In the genomic region with DNA sequence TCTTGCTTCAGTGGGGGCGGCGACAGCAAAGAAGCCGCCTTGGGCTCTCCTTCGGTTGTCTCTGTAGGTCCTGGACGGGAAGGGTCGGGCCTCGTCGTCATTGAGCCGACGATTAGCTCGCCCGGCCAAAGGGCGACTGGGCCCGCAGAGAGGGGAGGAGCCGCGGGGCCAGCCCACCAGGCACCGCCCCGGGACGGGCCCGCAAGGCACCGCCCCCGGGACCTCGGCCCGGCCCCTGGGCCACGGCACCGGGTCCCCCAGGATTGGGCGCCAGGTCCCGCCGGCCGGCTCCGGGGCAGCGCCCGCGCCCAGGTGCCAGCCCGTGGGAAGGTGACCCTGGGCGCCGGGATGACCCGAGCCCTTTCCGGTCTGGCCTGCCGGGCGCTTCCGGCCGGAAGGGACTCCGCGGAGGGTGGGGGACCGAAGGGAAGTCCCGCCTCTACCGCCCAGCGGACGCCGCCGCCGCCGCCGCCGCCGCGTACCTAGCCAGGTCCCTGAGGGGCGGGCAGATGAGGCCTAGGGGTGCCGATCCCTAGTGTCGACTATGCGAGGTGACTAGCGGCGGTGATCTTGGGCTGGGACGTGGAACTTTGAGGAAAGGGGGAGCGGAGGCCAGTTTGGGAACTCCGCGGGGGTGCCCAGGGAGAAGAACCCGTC, we compare ENCODE assay signal across 1 cellular context.
TF ChIP-seq lines count a peak whose summit lies in the region.

A gene (minus strand): TSS at position 371 of the 657 bp plus-strand sequence. CDS start 524 bp downstream, outside the sequence.
A gene with protein sequence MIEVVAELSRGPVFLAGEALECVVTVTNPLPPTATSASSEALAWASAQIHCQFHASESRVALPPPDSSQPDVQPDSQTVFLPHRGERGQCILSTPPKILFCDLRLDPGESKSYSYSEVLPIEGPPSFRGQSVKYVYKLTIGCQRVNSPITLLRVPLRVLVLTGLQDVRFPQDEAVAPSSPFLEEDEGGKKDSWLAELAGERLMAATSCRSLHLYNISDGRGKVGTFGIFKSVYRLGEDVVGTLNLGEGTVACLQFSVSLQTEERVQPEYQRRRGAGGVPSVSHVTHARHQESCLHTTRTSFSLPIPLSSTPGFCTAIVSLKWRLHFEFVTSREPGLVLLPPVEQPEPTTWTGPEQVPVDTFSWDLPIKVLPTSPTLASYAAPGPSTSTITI (plus strand): TSS at position 430 of the 657 bp plus-strand sequence. CDS start 469 bp downstream, outside the sequence.

TF ChIP-seq in K562, 482 proteins besides CTCF, POLR2A, EP300 and RAD21 (continued from another document and continues in another):
- TF ChIP-seq, protein P1, sequence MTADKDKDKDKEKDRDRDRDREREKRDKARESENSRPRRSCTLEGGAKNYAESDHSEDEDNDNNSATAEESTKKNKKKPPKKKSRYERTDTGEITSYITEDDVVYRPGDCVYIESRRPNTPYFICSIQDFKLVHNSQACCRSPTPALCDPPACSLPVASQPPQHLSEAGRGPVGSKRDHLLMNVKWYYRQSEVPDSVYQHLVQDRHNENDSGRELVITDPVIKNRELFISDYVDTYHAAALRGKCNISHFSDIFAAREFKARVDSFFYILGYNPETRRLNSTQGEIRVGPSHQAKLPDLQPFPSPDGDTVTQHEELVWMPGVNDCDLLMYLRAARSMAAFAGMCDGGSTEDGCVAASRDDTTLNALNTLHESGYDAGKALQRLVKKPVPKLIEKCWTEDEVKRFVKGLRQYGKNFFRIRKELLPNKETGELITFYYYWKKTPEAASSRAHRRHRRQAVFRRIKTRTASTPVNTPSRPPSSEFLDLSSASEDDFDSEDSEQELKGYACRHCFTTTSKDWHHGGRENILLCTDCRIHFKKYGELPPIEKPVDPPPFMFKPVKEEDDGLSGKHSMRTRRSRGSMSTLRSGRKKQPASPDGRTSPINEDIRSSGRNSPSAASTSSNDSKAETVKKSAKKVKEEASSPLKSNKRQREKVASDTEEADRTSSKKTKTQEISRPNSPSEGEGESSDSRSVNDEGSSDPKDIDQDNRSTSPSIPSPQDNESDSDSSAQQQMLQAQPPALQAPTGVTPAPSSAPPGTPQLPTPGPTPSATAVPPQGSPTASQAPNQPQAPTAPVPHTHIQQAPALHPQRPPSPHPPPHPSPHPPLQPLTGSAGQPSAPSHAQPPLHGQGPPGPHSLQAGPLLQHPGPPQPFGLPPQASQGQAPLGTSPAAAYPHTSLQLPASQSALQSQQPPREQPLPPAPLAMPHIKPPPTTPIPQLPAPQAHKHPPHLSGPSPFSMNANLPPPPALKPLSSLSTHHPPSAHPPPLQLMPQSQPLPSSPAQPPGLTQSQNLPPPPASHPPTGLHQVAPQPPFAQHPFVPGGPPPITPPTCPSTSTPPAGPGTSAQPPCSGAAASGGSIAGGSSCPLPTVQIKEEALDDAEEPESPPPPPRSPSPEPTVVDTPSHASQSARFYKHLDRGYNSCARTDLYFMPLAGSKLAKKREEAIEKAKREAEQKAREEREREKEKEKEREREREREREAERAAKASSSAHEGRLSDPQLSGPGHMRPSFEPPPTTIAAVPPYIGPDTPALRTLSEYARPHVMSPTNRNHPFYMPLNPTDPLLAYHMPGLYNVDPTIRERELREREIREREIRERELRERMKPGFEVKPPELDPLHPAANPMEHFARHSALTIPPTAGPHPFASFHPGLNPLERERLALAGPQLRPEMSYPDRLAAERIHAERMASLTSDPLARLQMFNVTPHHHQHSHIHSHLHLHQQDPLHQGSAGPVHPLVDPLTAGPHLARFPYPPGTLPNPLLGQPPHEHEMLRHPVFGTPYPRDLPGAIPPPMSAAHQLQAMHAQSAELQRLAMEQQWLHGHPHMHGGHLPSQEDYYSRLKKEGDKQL (CRISPR knock-in tag; IDR thresholded peaks at IDR 0.05; ENCODE audit: borderline replicate concordance), result no peak
- TF ChIP-seq TRIM24 (IDR thresholded peaks at IDR 0.05), result no peak
- TF ChIP-seq ZNF263 (CRISPR knock-in tag; IDR thresholded peaks at IDR 0.05; ENCODE audit: borderline replicate concordance), result no peak
- TF ChIP-seq, protein P2, sequence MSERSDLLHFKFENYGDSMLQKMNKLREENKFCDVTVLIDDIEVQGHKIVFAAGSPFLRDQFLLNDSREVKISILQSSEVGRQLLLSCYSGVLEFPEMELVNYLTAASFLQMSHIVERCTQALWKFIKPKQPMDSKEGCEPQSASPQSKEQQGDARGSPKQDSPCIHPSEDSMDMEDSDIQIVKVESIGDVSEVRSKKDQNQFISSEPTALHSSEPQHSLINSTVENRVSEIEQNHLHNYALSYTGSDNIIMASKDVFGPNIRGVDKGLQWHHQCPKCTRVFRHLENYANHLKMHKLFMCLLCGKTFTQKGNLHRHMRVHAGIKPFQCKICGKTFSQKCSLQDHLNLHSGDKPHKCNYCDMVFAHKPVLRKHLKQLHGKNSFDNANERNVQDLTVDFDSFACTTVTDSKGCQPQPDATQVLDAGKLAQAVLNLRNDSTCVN (CRISPR knock-in tag; IDR thresholded peaks at IDR 0.05), result no peak
- no peak for TF ChIP-seq NEUROD1 (IDR thresholded peaks at IDR 0.05; ENCODE audit: borderline replicate concordance, low read depth, low read length, partially characterized antibody)
- TF ChIP-seq ARID1B (IDR thresholded peaks at IDR 0.05), result no peak
- TF ChIP-seq ZNF384 (IDR thresholded peaks at IDR 0.05; ENCODE audit: low read depth, low read length), result no peak
- TF ChIP-seq SMAD4 (CRISPR knock-in tag; conservative IDR thresholded peaks at IDR 0.05), result peak; percentile 70
- TF ChIP-seq NELFE (IDR thresholded peaks at IDR 0.05; ENCODE audit: insufficient read depth, insufficient read length), result no peak
- TF ChIP-seq HDAC2 (IDR thresholded peaks at IDR 0.05), result no peak
- peak; percentile 86; the same call in 1 of the 2 replicates for TF ChIP-seq PHF8 (IDR thresholded peaks at IDR 0.05; ENCODE audit: borderline replicate concordance, low read length)
- TF ChIP-seq, protein P3, sequence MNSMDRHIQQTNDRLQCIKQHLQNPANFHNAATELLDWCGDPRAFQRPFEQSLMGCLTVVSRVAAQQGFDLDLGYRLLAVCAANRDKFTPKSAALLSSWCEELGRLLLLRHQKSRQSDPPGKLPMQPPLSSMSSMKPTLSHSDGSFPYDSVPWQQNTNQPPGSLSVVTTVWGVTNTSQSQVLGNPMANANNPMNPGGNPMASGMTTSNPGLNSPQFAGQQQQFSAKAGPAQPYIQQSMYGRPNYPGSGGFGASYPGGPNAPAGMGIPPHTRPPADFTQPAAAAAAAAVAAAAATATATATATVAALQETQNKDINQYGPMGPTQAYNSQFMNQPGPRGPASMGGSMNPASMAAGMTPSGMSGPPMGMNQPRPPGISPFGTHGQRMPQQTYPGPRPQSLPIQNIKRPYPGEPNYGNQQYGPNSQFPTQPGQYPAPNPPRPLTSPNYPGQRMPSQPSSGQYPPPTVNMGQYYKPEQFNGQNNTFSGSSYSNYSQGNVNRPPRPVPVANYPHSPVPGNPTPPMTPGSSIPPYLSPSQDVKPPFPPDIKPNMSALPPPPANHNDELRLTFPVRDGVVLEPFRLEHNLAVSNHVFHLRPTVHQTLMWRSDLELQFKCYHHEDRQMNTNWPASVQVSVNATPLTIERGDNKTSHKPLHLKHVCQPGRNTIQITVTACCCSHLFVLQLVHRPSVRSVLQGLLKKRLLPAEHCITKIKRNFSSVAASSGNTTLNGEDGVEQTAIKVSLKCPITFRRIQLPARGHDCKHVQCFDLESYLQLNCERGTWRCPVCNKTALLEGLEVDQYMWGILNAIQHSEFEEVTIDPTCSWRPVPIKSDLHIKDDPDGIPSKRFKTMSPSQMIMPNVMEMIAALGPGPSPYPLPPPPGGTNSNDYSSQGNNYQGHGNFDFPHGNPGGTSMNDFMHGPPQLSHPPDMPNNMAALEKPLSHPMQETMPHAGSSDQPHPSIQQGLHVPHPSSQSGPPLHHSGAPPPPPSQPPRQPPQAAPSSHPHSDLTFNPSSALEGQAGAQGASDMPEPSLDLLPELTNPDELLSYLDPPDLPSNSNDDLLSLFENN (IDR thresholded peaks at IDR 0.05; ENCODE audit: low read depth in 2 of 2, low read length in 2 of 2), result no peak
- TF ChIP-seq ZNF76 (CRISPR knock-in tag; IDR thresholded peaks at IDR 0.05; ENCODE audit: borderline replicate concordance), result no peak
- TF ChIP-seq, protein P4, sequence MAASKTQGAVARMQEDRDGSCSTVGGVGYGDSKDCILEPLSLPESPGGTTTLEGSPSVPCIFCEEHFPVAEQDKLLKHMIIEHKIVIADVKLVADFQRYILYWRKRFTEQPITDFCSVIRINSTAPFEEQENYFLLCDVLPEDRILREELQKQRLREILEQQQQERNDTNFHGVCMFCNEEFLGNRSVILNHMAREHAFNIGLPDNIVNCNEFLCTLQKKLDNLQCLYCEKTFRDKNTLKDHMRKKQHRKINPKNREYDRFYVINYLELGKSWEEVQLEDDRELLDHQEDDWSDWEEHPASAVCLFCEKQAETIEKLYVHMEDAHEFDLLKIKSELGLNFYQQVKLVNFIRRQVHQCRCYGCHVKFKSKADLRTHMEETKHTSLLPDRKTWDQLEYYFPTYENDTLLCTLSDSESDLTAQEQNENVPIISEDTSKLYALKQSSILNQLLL (CRISPR knock-in tag; IDR thresholded peaks at IDR 0.05; ENCODE audit: borderline replicate concordance), result no peak
- TF ChIP-seq CHD1 (IDR thresholded peaks at IDR 0.05; ENCODE audit: low read length), result no peak
- TF ChIP-seq, protein P5, sequence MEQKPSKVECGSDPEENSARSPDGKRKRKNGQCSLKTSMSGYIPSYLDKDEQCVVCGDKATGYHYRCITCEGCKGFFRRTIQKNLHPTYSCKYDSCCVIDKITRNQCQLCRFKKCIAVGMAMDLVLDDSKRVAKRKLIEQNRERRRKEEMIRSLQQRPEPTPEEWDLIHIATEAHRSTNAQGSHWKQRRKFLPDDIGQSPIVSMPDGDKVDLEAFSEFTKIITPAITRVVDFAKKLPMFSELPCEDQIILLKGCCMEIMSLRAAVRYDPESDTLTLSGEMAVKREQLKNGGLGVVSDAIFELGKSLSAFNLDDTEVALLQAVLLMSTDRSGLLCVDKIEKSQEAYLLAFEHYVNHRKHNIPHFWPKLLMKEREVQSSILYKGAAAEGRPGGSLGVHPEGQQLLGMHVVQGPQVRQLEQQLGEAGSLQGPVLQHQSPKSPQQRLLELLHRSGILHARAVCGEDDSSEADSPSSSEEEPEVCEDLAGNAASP (IDR thresholded peaks at IDR 0.05), result no peak
- TF ChIP-seq, protein P6, sequence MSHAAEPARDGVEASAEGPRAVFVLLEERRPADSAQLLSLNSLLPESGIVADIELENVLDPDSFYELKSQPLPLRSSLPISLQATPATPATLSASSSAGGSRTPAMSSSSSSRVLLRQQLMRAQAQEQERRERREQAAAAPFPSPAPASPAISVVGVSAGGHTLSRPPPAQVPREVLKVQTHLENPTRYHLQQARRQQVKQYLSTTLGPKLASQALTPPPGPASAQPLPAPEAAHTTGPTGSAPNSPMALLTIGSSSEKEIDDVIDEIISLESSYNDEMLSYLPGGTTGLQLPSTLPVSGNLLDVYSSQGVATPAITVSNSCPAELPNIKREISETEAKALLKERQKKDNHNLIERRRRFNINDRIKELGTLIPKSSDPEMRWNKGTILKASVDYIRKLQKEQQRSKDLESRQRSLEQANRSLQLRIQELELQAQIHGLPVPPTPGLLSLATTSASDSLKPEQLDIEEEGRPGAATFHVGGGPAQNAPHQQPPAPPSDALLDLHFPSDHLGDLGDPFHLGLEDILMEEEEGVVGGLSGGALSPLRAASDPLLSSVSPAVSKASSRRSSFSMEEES (CRISPR knock-in tag; IDR thresholded peaks at IDR 0.05), result no peak
- no peak for TF ChIP-seq LEF1 (IDR thresholded peaks at IDR 0.05)
- TF ChIP-seq, protein P7, sequence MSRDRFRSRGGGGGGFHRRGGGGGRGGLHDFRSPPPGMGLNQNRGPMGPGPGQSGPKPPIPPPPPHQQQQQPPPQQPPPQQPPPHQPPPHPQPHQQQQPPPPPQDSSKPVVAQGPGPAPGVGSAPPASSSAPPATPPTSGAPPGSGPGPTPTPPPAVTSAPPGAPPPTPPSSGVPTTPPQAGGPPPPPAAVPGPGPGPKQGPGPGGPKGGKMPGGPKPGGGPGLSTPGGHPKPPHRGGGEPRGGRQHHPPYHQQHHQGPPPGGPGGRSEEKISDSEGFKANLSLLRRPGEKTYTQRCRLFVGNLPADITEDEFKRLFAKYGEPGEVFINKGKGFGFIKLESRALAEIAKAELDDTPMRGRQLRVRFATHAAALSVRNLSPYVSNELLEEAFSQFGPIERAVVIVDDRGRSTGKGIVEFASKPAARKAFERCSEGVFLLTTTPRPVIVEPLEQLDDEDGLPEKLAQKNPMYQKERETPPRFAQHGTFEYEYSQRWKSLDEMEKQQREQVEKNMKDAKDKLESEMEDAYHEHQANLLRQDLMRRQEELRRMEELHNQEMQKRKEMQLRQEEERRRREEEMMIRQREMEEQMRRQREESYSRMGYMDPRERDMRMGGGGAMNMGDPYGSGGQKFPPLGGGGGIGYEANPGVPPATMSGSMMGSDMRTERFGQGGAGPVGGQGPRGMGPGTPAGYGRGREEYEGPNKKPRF (IDR thresholded peaks at IDR 0.05; ENCODE audit: low read depth, low read length), result no peak
- TF ChIP-seq, protein P8, sequence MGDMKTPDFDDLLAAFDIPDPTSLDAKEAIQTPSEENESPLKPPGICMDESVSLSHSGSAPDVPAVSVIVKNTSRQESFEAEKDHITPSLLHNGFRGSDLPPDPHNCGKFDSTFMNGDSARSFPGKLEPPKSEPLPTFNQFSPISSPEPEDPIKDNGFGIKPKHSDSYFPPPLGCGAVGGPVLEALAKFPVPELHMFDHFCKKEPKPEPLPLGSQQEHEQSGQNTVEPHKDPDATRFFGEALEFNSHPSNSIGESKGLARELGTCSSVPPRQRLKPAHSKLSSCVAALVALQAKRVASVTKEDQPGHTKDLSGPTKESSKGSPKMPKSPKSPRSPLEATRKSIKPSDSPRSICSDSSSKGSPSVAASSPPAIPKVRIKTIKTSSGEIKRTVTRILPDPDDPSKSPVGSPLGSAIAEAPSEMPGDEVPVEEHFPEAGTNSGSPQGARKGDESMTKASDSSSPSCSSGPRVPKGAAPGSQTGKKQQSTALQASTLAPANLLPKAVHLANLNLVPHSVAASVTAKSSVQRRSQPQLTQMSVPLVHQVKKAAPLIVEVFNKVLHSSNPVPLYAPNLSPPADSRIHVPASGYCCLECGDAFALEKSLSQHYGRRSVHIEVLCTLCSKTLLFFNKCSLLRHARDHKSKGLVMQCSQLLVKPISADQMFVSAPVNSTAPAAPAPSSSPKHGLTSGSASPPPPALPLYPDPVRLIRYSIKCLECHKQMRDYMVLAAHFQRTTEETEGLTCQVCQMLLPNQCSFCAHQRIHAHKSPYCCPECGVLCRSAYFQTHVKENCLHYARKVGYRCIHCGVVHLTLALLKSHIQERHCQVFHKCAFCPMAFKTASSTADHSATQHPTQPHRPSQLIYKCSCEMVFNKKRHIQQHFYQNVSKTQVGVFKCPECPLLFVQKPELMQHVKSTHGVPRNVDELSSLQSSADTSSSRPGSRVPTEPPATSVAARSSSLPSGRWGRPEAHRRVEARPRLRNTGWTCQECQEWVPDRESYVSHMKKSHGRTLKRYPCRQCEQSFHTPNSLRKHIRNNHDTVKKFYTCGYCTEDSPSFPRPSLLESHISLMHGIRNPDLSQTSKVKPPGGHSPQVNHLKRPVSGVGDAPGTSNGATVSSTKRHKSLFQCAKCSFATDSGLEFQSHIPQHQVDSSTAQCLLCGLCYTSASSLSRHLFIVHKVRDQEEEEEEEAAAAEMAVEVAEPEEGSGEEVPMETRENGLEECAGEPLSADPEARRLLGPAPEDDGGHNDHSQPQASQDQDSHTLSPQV (IDR thresholded peaks at IDR 0.05), result no peak
- no peak for TF ChIP-seq MTA1 (IDR thresholded peaks at IDR 0.05; ENCODE audit: borderline replicate concordance)
- TF ChIP-seq PYGO2 (tag; IDR thresholded peaks at IDR 0.05), result no peak
- TF ChIP-seq ZNF212 (CRISPR knock-in tag; IDR thresholded peaks at IDR 0.05), result no peak
- TF ChIP-seq, protein P9, sequence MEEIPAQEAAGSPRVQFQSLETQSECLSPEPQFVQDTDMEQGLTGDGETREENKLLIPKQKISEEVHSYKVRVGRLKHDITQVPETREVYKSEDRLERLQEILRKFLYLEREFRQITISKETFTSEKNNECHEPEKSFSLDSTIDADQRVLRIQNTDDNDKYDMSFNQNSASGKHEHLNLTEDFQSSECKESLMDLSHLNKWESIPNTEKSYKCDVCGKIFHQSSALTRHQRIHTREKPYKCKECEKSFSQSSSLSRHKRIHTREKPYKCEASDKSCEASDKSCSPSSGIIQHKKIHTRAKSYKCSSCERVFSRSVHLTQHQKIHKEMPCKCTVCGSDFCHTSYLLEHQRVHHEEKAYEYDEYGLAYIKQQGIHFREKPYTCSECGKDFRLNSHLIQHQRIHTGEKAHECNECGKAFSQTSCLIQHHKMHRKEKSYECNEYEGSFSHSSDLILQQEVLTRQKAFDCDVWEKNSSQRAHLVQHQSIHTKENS (CRISPR knock-in tag; IDR thresholded peaks at IDR 0.05), result no peak
